1 cellular context compared by ENCODE assay signal in genomic region chr2:177393824-177394614, GRCh38.
A peak's percentile ranks its signal among the peaks of the same experiment; 100 is the strongest.
TF ChIP-seq lines count a peak whose summit lies in the region.

No MANE protein-coding gene starts in this region.

TF ChIP-seq in HepG2, 621 proteins besides CTCF, POLR2A, EP300 and RAD21 (continued from another document):
- peak; percentile 73 for TF ChIP-seq ZNF770 (CRISPR knock-in tag; IDR thresholded peaks at IDR 0.05)
- TF ChIP-seq ZFP37 (CRISPR knock-in tag; IDR thresholded peaks at IDR 0.05; ENCODE audit: borderline replicate concordance), result peak; percentile 45; the same call in 1 of the 2 replicates
- TF ChIP-seq, protein P1, sequence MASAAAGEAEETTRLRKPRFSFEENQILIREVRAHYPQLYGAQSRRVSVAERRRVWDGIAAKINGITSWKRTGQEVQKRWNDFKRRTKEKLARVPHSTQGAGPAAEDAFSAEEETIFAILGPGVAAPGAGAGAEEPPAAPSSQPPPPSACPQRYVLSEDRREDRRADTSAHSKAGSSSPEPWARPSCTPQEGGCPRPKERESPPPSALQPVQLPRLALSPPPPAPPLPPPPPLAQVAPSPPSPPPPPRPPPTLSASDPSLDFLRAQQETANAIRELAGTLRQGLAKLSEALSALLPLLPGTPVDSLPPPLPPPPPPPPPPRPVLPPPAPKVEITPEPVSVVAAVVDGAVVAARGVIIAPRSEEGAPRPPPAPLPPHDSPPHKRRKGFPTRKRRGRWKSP (CRISPR knock-in tag; IDR thresholded peaks at IDR 0.05), result peak; percentile 46; the same call in 1 of the 2 replicates
- TF ChIP-seq CREB1 (IDR thresholded peaks at IDR 0.05), result no peak
- TF ChIP-seq CREB1 (CRISPR knock-in tag; IDR thresholded peaks at IDR 0.05), result peak; percentile 20; the same call in 1 of the 2 replicates
- TF ChIP-seq, protein P2, sequence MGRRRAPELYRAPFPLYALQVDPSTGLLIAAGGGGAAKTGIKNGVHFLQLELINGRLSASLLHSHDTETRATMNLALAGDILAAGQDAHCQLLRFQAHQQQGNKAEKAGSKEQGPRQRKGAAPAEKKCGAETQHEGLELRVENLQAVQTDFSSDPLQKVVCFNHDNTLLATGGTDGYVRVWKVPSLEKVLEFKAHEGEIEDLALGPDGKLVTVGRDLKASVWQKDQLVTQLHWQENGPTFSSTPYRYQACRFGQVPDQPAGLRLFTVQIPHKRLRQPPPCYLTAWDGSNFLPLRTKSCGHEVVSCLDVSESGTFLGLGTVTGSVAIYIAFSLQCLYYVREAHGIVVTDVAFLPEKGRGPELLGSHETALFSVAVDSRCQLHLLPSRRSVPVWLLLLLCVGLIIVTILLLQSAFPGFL (CRISPR knock-in tag; IDR thresholded peaks at IDR 0.05), result no peak
- TF ChIP-seq ZNF629 (CRISPR knock-in tag; conservative IDR thresholded peaks at IDR 0.05), result peak; percentile 94
- TF ChIP-seq, protein P3, sequence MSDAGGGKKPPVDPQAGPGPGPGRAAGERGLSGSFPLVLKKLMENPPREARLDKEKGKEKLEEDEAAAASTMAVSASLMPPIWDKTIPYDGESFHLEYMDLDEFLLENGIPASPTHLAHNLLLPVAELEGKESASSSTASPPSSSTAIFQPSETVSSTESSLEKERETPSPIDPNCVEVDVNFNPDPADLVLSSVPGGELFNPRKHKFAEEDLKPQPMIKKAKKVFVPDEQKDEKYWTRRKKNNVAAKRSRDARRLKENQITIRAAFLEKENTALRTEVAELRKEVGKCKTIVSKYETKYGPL (CRISPR knock-in tag; IDR thresholded peaks at IDR 0.05), result no peak
- no peak for TF ChIP-seq ZNF558 (CRISPR knock-in tag; IDR thresholded peaks at IDR 0.05; ENCODE audit: borderline replicate concordance)
- TF ChIP-seq ZNF276 (CRISPR knock-in tag; IDR thresholded peaks at IDR 0.05; ENCODE audit: low read depth), result no peak
- no peak for TF ChIP-seq SMAD9 (CRISPR knock-in tag; IDR thresholded peaks at IDR 0.05)
- no peak for TF ChIP-seq PAF1 (CRISPR knock-in tag; IDR thresholded peaks at IDR 0.05)
- TF ChIP-seq GLMP (CRISPR knock-in tag; IDR thresholded peaks at IDR 0.05; ENCODE audit: borderline replicate concordance), result no peak
- TF ChIP-seq, protein P4, sequence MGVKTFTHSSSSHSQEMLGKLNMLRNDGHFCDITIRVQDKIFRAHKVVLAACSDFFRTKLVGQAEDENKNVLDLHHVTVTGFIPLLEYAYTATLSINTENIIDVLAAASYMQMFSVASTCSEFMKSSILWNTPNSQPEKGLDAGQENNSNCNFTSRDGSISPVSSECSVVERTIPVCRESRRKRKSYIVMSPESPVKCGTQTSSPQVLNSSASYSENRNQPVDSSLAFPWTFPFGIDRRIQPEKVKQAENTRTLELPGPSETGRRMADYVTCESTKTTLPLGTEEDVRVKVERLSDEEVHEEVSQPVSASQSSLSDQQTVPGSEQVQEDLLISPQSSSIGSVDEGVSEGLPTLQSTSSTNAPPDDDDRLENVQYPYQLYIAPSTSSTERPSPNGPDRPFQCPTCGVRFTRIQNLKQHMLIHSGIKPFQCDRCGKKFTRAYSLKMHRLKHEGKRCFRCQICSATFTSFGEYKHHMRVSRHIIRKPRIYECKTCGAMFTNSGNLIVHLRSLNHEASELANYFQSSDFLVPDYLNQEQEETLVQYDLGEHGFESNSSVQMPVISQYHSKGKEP (CRISPR knock-in tag; IDR thresholded peaks at IDR 0.05), result no peak
- no peak for TF ChIP-seq ZNF235 (CRISPR knock-in tag; IDR thresholded peaks at IDR 0.05; ENCODE audit: borderline replicate concordance)
- no peak for TF ChIP-seq MAF1 (CRISPR knock-in tag; IDR thresholded peaks at IDR 0.05; ENCODE audit: borderline replicate concordance)
- peak; percentile 62; the same call in 1 of the 2 replicates for TF ChIP-seq ZMYM3 (CRISPR knock-in tag; IDR thresholded peaks at IDR 0.05)
- TF ChIP-seq, protein P5, sequence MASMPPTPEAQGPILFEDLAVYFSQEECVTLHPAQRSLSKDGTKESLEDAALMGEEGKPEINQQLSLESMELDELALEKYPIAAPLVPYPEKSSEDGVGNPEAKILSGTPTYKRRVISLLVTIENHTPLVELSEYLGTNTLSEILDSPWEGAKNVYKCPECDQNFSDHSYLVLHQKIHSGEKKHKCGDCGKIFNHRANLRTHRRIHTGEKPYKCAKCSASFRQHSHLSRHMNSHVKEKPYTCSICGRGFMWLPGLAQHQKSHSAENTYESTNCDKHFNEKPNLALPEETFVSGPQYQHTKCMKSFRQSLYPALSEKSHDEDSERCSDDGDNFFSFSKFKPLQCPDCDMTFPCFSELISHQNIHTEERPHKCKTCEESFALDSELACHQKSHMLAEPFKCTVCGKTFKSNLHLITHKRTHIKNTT (CRISPR knock-in tag; IDR thresholded peaks at IDR 0.05), result no peak
- no peak for TF ChIP-seq CCAR2 (optimal IDR thresholded peaks at IDR 0.05; ENCODE audit: low read depth, low read length)
- TF ChIP-seq TCF7 (IDR thresholded peaks at IDR 0.05; ENCODE audit: low read depth), result no peak
- peak; percentile 76; the same call in 1 of the 2 replicates for TF ChIP-seq SOX5 (CRISPR knock-in tag; IDR thresholded peaks at IDR 0.05; ENCODE audit: borderline replicate concordance)
- TF ChIP-seq GMEB2 (CRISPR knock-in tag; IDR thresholded peaks at IDR 0.05; ENCODE audit: low read depth), result no peak
- no peak for TF ChIP-seq HINFP (CRISPR knock-in tag; IDR thresholded peaks at IDR 0.05; ENCODE audit: low read depth)
- TF ChIP-seq ARNTL (CRISPR knock-in tag; IDR thresholded peaks at IDR 0.05), result no peak
- TF ChIP-seq JUN (CRISPR knock-in tag; IDR thresholded peaks at IDR 0.05), result no peak
- TF ChIP-seq ZNF274 (CRISPR knock-in tag; IDR thresholded peaks at IDR 0.05), result no peak
- TF ChIP-seq ZNF432 (CRISPR knock-in tag; IDR thresholded peaks at IDR 0.05; ENCODE audit: borderline replicate concordance), result no peak
- TF ChIP-seq, protein P6, sequence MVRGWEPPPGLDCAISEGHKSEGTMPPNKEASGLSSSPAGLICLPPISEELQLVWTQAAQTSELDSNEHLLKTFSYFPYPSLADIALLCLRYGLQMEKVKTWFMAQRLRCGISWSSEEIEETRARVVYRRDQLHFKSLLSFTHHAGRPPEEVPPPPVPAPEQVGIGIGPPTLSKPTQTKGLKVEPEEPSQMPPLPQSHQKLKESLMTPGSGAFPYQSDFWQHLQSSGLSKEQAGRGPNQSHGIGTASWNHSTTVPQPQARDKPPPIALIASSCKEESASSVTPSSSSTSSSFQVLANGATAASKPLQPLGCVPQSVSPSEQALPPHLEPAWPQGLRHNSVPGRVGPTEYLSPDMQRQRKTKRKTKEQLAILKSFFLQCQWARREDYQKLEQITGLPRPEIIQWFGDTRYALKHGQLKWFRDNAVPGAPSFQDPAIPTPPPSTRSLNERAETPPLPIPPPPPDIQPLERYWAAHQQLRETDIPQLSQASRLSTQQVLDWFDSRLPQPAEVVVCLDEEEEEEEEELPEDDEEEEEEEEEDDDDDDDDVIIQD (CRISPR knock-in tag; IDR thresholded peaks at IDR 0.05; ENCODE audit: low read depth), result peak; percentile 35; the same call in 1 of the 2 replicates
